ENCODE assay signal across 19 cellular contexts in genomic region chr2:15759385-15759784, GRCh38.
"Had no signal": no experiment of that assay in that cellular context is flagged by ENCODE, and none has a peak within 500 bp of the region (broad histone marks: within the 10 kb centered on the region; RNA-seq: fewer than 3 reads in every experiment).

No MANE protein-coding gene starts in this region.

- DNase-seq: stimulated activated CD4-positive, alpha-beta T cell treated with anti-CD3 and anti-CD28 coated beads, Interleukin-2, amount 100 ng/mL, for 48 hours; stimulated activated CD4-positive, alpha-beta T cell treated with anti-CD3 and anti-CD28 coated beads, Interleukin-4, amount 100 ng/mL, for 1 hour; stimulated activated CD4-positive, alpha-beta T cell treated with anti-CD3 and anti-CD28 coated beads, Interleukin-4, amount 100 ng/mL, for 24 hours; stimulated activated CD4-positive, alpha-beta T cell treated with anti-CD3 and anti-CD28 coated beads, Interleukin-4, amount 100 ng/mL, for 4 hours; stimulated activated CD8-positive, alpha-beta memory T cell treated with anti-CD3 and anti-CD28 coated beads, Interleukin-4, amount 100 ng/mL, for 48 hours; stimulated activated naive B cell treated with anti-CD40 and anti-IgM and Interleukin-4, amounts not matched to agents 10 μg/mL and 1 μg/mL and 100 μg/mL, for 72 hours; stimulated activated naive CD4-positive, alpha-beta T cell; stimulated activated naive CD4-positive, alpha-beta T cell treated with Interleukin-2 at 50 U/mL for 16 hours; stimulated activated naive CD8-positive, alpha-beta T cell treated with anti-CD3 and anti-CD28 coated beads, Interleukin-15, amount 100 ng/mL, for 72 hours; stimulated activated naive CD8-positive, alpha-beta T cell treated with anti-CD3 and anti-CD28 coated beads, Interleukin-15, Interleukin-2, amounts not matched to agents 100 U/mL and 50 U/mL, for 24 hours; stomach; substantia nigra; testis; thyroid gland; tibial artery; transverse colon; trophoblast cell; upper lobe of right lung; uterus had no signal
